In genomic region chr1:95233737-95234493, GRCh38 we compare ENCODE assay signal across 8 cellular contexts. TPM values are rescaled to one million over a fixed set of nuclear protein-coding genes. Genes with fewer than 3 reads are reported as not detected.
DNase-seq lines count a peak whose midpoint lies in the region; ATAC-seq and TF ChIP-seq lines count a peak whose summit lies in the region.

Gene RWDD3, plus strand, starts transcription at chr1:95234210. Its CDS starts 21 bp downstream, at chr1:95234231.

- peak; percentile 99 for ATAC-seq in GM21825 (IDR thresholded peaks at IDR 0.05; ENCODE audit: unreplicated experiment)
- ATAC-seq in activated T-helper 17 cell treated with anti-CD3 and anti-CD28 coated beads, Interleukin-2, amount 50 U/mL, for 72 hours (replicated peaks) = peak; percentile 95
- ATAC-seq in natural killer cell treated with Interleukin-12 subunit alpha and Interleukin-12 subunit beta and Interleukin-15 and Interleukin-18, amount 100 ng/mL, for 72 hours = peak; percentile 98
- peak; percentile 97 for ATAC-seq in stimulated activated naive CD8-positive, alpha-beta T cell treated with anti-CD3 and anti-CD28 coated beads, Interleukin-15, Interleukin-2, amounts not matched to agents 100 U/mL and 50 U/mL, for 24 hours

- H3K36me3 Mint-ChIP-seq in activated T-helper 17 cell treated with anti-CD3 and anti-CD28 coated beads, Interleukin-2, amount 50 U/mL, for 72 hours (ENCODE audit: low read depth) = peaks cover 4% of the 10 kb centered on the region
- H3K36me3 Mint-ChIP-seq in natural killer cell treated with Interleukin-12 subunit alpha and Interleukin-12 subunit beta and Interleukin-15 and Interleukin-18, amount 100 ng/mL, for 72 hours = no peaks in the 10 kb centered on the region

- peaks cover 13% of the 10 kb centered on the region for H3K27me3 Mint-ChIP-seq in activated T-helper 17 cell treated with anti-CD3 and anti-CD28 coated beads, Interleukin-2, amount 50 U/mL, for 72 hours
- H3K27me3 Mint-ChIP-seq in natural killer cell treated with Interleukin-12 subunit alpha and Interleukin-12 subunit beta and Interleukin-15 and Interleukin-18, amount 100 ng/mL, for 72 hours = peaks cover 17 to 20% of the 10 kb centered on the region in 2 donors

- no peaks in the 10 kb centered on the region for H3K9me3 Mint-ChIP-seq in activated T-helper 17 cell treated with anti-CD3 and anti-CD28 coated beads, Interleukin-2, amount 50 U/mL, for 72 hours
- H3K9me3 Mint-ChIP-seq in natural killer cell treated with Interleukin-12 subunit alpha and Interleukin-12 subunit beta and Interleukin-15 and Interleukin-18, amount 100 ng/mL, for 72 hours = no peaks in the 10 kb centered on the region

- peaks cover 8% of the 10 kb centered on the region; the same call in 1 of the 2 replicates for H3K36me3 ChIP-seq in KOPT-K1 (ENCODE audit: insufficient read depth, low read length)

- peak within 1 kb of the TSS; percentile 77 for H3K4me3 ChIP-seq in fibroblast of mammary gland (ENCODE audit: control insufficient read depth, low read depth, low read length)

- peak within 1 kb of the TSS; percentile 62 for H3K27ac ChIP-seq in KOPT-K1 (ENCODE audit: low read depth, low read length, poor library complexity, severe bottlenecking)

- H3K27ac Mint-ChIP-seq in activated T-helper 17 cell treated with anti-CD3 and anti-CD28 coated beads, Interleukin-2, amount 50 U/mL, for 72 hours = peak within 1 kb of the TSS; percentile 88
- H3K27ac Mint-ChIP-seq in natural killer cell treated with Interleukin-12 subunit alpha and Interleukin-12 subunit beta and Interleukin-15 and Interleukin-18, amount 100 ng/mL, for 72 hours = peak within 1 kb of the TSS; percentile 80 to 87

- no peaks in the 10 kb centered on the region for H3K9me3 ChIP-seq in KOPT-K1 (ENCODE audit: insufficient read depth, low read length, poor library complexity, severe bottlenecking)

- H3K4me3 Mint-ChIP-seq in activated T-helper 17 cell treated with anti-CD3 and anti-CD28 coated beads, Interleukin-2, amount 50 U/mL, for 72 hours = peak within 1 kb of the TSS; percentile 83
- peak within 1 kb of the TSS; percentile 95 for H3K4me3 Mint-ChIP-seq in natural killer cell treated with Interleukin-12 subunit alpha and Interleukin-12 subunit beta and Interleukin-15 and Interleukin-18, amount 100 ng/mL, for 72 hours

- peak; percentile 22 for TF ChIP-seq CTCF in fibroblast of mammary gland (conservative IDR thresholded peaks at IDR 0.05; ENCODE audit: control insufficient read depth, insufficient read depth, low read depth, low read length)

- H3K4me1 Mint-ChIP-seq in activated T-helper 17 cell treated with anti-CD3 and anti-CD28 coated beads, Interleukin-2, amount 50 U/mL, for 72 hours = peaks cover 17% of the 10 kb centered on the region
- H3K4me1 Mint-ChIP-seq in natural killer cell treated with Interleukin-12 subunit alpha and Interleukin-12 subunit beta and Interleukin-15 and Interleukin-18, amount 100 ng/mL, for 72 hours (ENCODE audit: low read depth in 2 of 2) = peaks cover 14 to 19% of the 10 kb centered on the region in 2 donors

- DNase-seq in ELF-1 (ENCODE audit: low read depth, low spot score) (peak; percentile 91), RPMI7951 (ENCODE audit: low read depth) (peak; percentile 90), fibroblast of mammary gland (ENCODE audit: low read depth) (peak; percentile 85)
- peak; percentile 94 for DNase-seq in natural killer cell treated with Interleukin-12 subunit alpha and Interleukin-12 subunit beta and Interleukin-15 and Interleukin-18, amount 100 ng/mL, for 72 hours (ENCODE audit: low spot score)
- peak; percentile 95 for DNase-seq in stimulated activated naive CD8-positive, alpha-beta T cell treated with anti-CD3 and anti-CD28 coated beads, Interleukin-15, Interleukin-2, amounts not matched to agents 100 U/mL and 50 U/mL, for 24 hours

RNA-seq across cellular contexts. Expression of gene RWDD3, which starts in this region (rescaled TPM):
- 21.3 and 25.0 TPM in 2 replicates for total RNA-seq in RPMI7951 (2014; rRNA removed; shearing (Covaris generic))
- 10 to 100 TPM; 10.0 to 12.7 TPM for total RNA-seq in activated T-helper 17 cell treated with anti-CD3 and anti-CD28 coated beads, Interleukin-2, amount 50 U/mL, for 72 hours
- 10 to 100 TPM in 1 of 2 donors, 1 to 10 TPM in 1; 9.6 to 11.3 TPM for total RNA-seq in natural killer cell treated with Interleukin-12 subunit alpha and Interleukin-12 subunit beta and Interleukin-15 and Interleukin-18, amount 100 ng/mL, for 72 hours

Comparison
In these comparisons a context has a peak if more than half of its experiments do, and no peak if none do; other contexts are left out.
1. Peak in every context shown above with its lines: DNase-seq, ATAC-seq, H3K4me3 ChIP-seq and H3K27ac ChIP-seq.